In the genomic region with DNA sequence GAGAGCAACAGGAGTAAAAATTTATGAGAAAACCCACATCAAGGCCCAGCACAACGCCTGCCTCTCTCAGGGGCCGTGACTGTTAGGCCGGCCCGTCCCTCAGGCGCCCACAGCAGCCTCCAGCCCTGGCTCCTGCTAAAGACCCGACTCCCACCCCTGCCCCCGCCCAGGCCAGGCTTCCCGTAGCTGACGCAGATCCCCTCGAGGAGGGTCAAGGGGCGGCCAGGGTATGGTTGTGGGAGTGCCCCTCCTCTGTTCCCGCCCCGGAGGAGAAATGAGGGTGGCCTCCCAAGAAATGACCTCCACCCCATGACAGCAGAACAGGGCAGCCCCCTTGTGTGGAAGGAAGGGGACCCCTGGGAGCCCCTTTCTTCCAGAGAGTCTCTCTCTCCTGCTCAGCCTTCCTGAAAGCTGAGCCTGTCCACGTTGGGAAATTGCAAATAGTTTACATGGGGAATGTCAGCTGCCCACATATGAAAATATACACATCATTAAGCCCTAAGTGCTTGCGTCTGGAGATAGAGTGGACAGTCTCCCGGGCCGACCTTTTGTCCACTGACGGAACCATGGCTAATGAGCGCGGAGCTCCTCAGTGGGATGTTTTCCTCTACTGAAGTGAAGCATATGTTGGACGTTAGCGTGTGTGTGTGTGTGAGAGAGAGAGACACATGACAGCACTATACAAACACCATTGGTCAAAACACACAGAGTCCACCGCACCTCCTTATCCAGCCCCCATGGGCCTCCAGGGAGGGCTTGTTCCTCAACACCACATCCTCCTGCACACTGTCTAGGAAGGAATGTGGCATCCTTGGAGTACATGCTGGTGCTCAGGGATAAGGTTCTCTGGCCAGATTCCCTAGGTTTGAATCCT, we compare ENCODE assay signal across 12 cellular contexts.
DNase-seq lines count a peak whose midpoint lies in the region; ATAC-seq and TF ChIP-seq lines count a peak whose summit lies in the region.
"Had no signal": no experiment of that assay in that cellular context is flagged by ENCODE, and none has a peak within 500 bp of the region (broad histone marks: within the 10 kb centered on the region; RNA-seq: fewer than 3 reads in every experiment).

No MANE protein-coding gene starts in this region.

- H3K4me1 ChIP-seq in BLaER1 treated with 17β-estradiol and CSF1 and Interleukin-3, amounts not matched to agents 10 nM and 100 nM, result peaks cover 6 to 33% (median 22%) of the 10 kb centered on the region in 10 experiments; a peak in 18 of 20 replicates
- H3K4me1 ChIP-seq in heart left ventricle (peaks cover 3 to 89% (median 64%) of the 10 kb centered on the region in 12 donors), ovary (ENCODE audit: insufficient read depth) (peaks cover 42% of the 10 kb centered on the region)

- H3K27me3 ChIP-seq in BLaER1 treated with 17β-estradiol and CSF1 and Interleukin-3, amounts not matched to agents 10 nM and 100 nM, result peaks cover 0 to 25% (median 13%) of the 10 kb centered on the region in 11 experiments; a peak in 14 of 22 replicates
- H3K27me3 ChIP-seq in heart left ventricle, result no peaks in the 10 kb centered on the region
- no peaks in the 10 kb centered on the region for H3K27me3 ChIP-seq in ovary

- H3K27ac ChIP-seq in BLaER1 treated with 17β-estradiol and CSF1 and Interleukin-3, amounts not matched to agents 10 nM and 100 nM, result no peak overlapping the region
- H3K27ac ChIP-seq in heart left ventricle, result peak overlapping the region; percentile 58 to 89 (median 80)
- H3K27ac ChIP-seq in ovary, result peak overlapping the region; percentile 23 to 91

- H4K20me1 ChIP-seq in BLaER1 treated with 17β-estradiol and CSF1 and Interleukin-3, amounts not matched to agents 10 nM and 100 nM, result peaks cover 0 to 6% (median 0%) of the 10 kb centered on the region in 11 experiments; a peak in 2 of 22 replicates

- H3K36me3 ChIP-seq in BLaER1 treated with 17β-estradiol and CSF1 and Interleukin-3, amounts not matched to agents 10 nM and 100 nM, result no peaks in the 10 kb centered on the region
- H3K36me3 ChIP-seq in heart left ventricle, result no peaks in the 10 kb centered on the region
- H3K36me3 ChIP-seq in ovary, result no peaks in the 10 kb centered on the region

- DNase-seq in astrocyte of the hippocampus (ENCODE audit: low read depth, low spot score), result peak; percentile 34
- peak; percentile 57 to 79 (median 75) for DNase-seq in heart left ventricle
- peak; percentile 84 to 91 (median 88) for DNase-seq in ovary
- DNase-seq in iPS-NIHi11 (ENCODE audit: low spot score), result no peak
- no peak for DNase-seq in activated naive CD4-positive, alpha-beta T cell treated with anti-CD3 and anti-CD28 coated beads, Interleukin-2, amount 50 U/mL, for 72 hours (ENCODE audit: low spot score in 2 of 2)
- no peak for DNase-seq in activated CD4-positive, alpha-beta T cell treated with anti-CD3 and anti-CD28 coated beads for 48 hours
- DNase-seq: CD4-positive, CD25-positive, alpha-beta regulatory T cell; hippocampal formation; stimulated activated naive CD4-positive, alpha-beta T cell treated with Interleukin-2 at 50 U/mL for 16 hours had no signal

- no peaks in the 10 kb centered on the region for H3K9me3 Mint-ChIP-seq in activated naive CD4-positive, alpha-beta T cell treated with anti-CD3 and anti-CD28 coated beads, Interleukin-2, amount 50 U/mL, for 72 hours
- H3K9me3 Mint-ChIP-seq: activated naive CD4-positive, alpha-beta T cell treated with anti-CD3 and anti-CD28 coated beads, Interleukin-2, amount 50 U/mL, for 24 hours had no signal

- peak overlapping the region; percentile 1 to 85 (median 60); a peak in 19 of 22 replicates for H3K4me2 ChIP-seq in BLaER1 treated with 17β-estradiol and CSF1 and Interleukin-3, amounts not matched to agents 10 nM and 100 nM

- no peak overlapping the region for H3K27ac Mint-ChIP-seq in activated naive CD4-positive, alpha-beta T cell treated with anti-CD3 and anti-CD28 coated beads, Interleukin-2, amount 50 U/mL, for 72 hours
- H3K27ac Mint-ChIP-seq: activated naive CD4-positive, alpha-beta T cell treated with anti-CD3 and anti-CD28 coated beads, Interleukin-2, amount 50 U/mL, for 24 hours had no signal

- ATAC-seq in heart left ventricle (peak; percentile 9 to 49 (median 16)), GM18909 (IDR thresholded peaks at IDR 0.05; ENCODE audit: poor library complexity, unreplicated experiment) (no peak)
- ATAC-seq in activated naive CD4-positive, alpha-beta T cell treated with anti-CD3 and anti-CD28 coated beads, Interleukin-2, amount 50 U/mL, for 72 hours, result no peak

- peak overlapping the region in 4 of 11 experiments; percentile 14 to 34 (median 18); a peak in 5 of 22 replicates for H3K9ac ChIP-seq in BLaER1 treated with 17β-estradiol and CSF1 and Interleukin-3, amounts not matched to agents 10 nM and 100 nM

- no peaks in the 10 kb centered on the region for H3K36me3 Mint-ChIP-seq in activated naive CD4-positive, alpha-beta T cell treated with anti-CD3 and anti-CD28 coated beads, Interleukin-2, amount 50 U/mL, for 72 hours
- H3K36me3 Mint-ChIP-seq: activated naive CD4-positive, alpha-beta T cell treated with anti-CD3 and anti-CD28 coated beads, Interleukin-2, amount 50 U/mL, for 24 hours had no signal

- no peak for TF ChIP-seq CTCF in heart left ventricle (IDR thresholded peaks at IDR 0.05)
- no peak for TF ChIP-seq CTCF in ovary (IDR thresholded peaks at IDR 0.05)

- intact Hi-C loops in heart left ventricle (cut with DNase I) (loop anchor here in 6 of 10 donors (5.0 to 10.0 kb wide), 8 partner anchors 37 to 209 kb away; partner anchors contain the start of gene GRK5 (in 1 of the 6)), ovary (cut with DNase I) (loop anchor here (2.0 to 10.0 kb wide), 5 partner anchors 129 to 209 kb away; partner anchors contain the start of gene GRK5 (in 4 of the 4))

- peak; percentile 50 for TF ChIP-seq EP300 in ovary (IDR thresholded peaks at IDR 0.05)

- WGBS in heart left ventricle, 4 donors, result 67 to 74% (median 69%) methylated on average over 18 to 23 of the region's 23 CpGs
- 18 to 43% (median 21%) methylated on average over 23 of the region's 23 CpGs for WGBS in ovary, 3 donors

- no peak for TF ChIP-seq POLR2A in heart left ventricle (IDR thresholded peaks at IDR 0.05)
- TF ChIP-seq POLR2A in ovary (IDR thresholded peaks at IDR 0.05), result peak; percentile 13

- no peak overlapping the region for H3K4me3 ChIP-seq in BLaER1 treated with 17β-estradiol and CSF1 and Interleukin-3, amounts not matched to agents 10 nM and 100 nM
- H3K4me3 ChIP-seq in heart left ventricle (no peak overlapping the region), ovary (no peak overlapping the region)

- H3K9me3 ChIP-seq in BLaER1 treated with 17β-estradiol and CSF1 and Interleukin-3, amounts not matched to agents 10 nM and 100 nM (replicated peaks in 1 of 11), result no peaks in the 10 kb centered on the region
- H3K9me3 ChIP-seq in heart left ventricle (no peaks in the 10 kb centered on the region), ovary (no peaks in the 10 kb centered on the region)

Comparison
In these comparisons a context has a peak if more than half of its experiments do, and no peak if none do; other contexts are left out.
1. H3K27ac ChIP-seq: peak in heart left ventricle (12 of 12) and ovary (2 of 2); none in BLaER1 treated with 17β-estradiol and CSF1 and Interleukin-3, amounts not matched to agents 10 nM and 100 nM (0 of 11).
2. DNase-seq: peak in astrocyte of the hippocampus (single experiment), heart left ventricle (5 of 5) and ovary (5 of 5); none in iPS-NIHi11 (single experiment), activated naive CD4-positive, alpha-beta T cell treated with anti-CD3 and anti-CD28 coated beads, Interleukin-2, amount 50 U/mL, for 72 hours (0 of 2) and activated CD4-positive, alpha-beta T cell treated with anti-CD3 and anti-CD28 coated beads for 48 hours (single experiment).
3. ATAC-seq: peak in heart left ventricle (4 of 4); none in activated naive CD4-positive, alpha-beta T cell treated with anti-CD3 and anti-CD28 coated beads, Interleukin-2, amount 50 U/mL, for 72 hours (0 of 2) and GM18909 (single experiment).